In genomic region chr2:239871481-239872435, GRCh38 we compare ENCODE assay signal across 1 cellular context.
TF ChIP-seq lines count a peak whose summit lies in the region.

No MANE protein-coding gene starts in this region.

TF ChIP-seq in GM23338, 12 proteins besides CTCF, POLR2A, EP300 and RAD21 (continued from another document):
- TF ChIP-seq, protein P1, sequence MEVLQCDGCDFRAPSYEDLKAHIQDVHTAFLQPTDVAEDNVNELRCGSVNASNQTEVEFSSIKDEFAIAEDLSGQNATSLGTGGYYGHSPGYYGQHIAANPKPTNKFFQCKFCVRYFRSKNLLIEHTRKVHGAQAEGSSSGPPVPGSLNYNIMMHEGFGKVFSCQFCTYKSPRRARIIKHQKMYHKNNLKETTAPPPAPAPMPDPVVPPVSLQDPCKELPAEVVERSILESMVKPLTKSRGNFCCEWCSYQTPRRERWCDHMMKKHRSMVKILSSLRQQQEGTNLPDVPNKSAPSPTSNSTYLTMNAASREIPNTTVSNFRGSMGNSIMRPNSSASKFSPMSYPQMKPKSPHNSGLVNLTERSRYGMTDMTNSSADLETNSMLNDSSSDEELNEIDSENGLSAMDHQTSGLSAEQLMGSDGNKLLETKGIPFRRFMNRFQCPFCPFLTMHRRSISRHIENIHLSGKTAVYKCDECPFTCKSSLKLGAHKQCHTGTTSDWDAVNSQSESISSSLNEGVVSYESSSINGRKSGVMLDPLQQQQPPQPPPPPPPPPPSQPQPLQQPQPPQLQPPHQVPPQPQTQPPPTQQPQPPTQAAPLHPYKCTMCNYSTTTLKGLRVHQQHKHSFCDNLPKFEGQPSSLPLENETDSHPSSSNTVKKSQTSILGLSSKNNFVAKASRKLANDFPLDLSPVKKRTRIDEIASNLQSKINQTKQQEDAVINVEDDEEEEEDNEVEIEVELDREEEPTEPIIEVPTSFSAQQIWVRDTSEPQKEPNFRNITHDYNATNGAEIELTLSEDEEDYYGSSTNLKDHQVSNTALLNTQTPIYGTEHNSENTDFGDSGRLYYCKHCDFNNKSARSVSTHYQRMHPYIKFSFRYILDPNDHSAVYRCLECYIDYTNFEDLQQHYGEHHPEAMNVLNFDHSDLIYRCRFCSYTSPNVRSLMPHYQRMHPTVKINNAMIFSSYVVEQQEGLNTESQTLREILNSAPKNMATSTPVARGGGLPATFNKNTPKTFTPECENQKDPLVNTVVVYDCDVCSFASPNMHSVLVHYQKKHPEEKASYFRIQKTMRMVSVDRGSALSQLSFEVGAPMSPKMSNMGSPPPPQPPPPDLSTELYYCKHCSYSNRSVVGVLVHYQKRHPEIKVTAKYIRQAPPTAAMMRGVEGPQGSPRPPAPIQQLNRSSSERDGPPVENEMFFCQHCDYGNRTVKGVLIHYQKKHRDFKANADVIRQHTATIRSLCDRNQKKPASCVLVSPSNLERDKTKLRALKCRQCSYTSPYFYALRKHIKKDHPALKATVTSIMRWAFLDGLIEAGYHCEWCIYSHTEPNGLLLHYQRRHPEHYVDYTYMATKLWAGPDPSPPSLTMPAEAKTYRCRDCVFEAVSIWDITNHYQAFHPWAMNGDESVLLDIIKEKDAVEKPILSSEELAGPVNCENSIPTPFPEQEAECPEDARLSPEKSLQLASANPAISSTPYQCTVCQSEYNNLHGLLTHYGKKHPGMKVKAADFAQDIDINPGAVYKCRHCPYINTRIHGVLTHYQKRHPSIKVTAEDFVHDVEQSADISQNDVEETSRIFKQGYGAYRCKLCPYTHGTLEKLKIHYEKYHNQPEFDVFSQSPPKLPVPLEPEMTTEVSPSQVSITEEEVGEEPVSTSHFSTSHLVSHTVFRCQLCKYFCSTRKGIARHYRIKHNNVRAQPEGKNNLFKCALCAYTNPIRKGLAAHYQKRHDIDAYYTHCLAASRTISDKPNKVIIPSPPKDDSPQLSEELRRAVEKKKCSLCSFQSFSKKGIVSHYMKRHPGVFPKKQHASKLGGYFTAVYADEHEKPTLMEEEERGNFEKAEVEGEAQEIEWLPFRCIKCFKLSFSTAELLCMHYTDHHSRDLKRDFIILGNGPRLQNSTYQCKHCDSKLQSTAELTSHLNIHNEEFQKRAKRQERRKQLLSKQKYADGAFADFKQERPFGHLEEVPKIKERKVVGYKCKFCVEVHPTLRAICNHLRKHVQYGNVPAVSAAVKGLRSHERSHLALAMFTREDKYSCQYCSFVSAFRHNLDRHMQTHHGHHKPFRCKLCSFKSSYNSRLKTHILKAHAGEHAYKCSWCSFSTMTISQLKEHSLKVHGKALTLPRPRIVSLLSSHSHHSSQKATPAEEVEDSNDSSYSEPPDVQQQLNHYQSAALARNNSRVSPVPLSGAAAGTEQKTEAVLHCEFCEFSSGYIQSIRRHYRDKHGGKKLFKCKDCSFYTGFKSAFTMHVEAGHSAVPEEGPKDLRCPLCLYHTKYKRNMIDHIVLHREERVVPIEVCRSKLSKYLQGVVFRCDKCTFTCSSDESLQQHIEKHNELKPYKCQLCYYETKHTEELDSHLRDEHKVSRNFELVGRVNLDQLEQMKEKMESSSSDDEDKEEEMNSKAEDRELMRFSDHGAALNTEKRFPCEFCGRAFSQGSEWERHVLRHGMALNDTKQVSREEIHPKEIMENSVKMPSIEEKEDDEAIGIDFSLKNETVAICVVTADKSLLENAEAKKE (CRISPR knock-in tag; IDR thresholded peaks at IDR 0.05): no peak
- TF ChIP-seq EZH2phosphoT487 (IDR thresholded peaks at IDR 0.05; ENCODE audit: unreplicated experiment) (no peak), CREB1 (CRISPR knock-in tag; IDR thresholded peaks at IDR 0.05; ENCODE audit: low read depth) (no peak), STAT1 (IDR thresholded peaks at IDR 0.05; ENCODE audit: unreplicated experiment) (no peak), NANOG (IDR thresholded peaks at IDR 0.05; ENCODE audit: borderline replicate concordance) (no peak), EZH2 (IDR thresholded peaks at IDR 0.05; ENCODE audit: low read depth, unreplicated experiment) (no peak), ZNF331 (CRISPR knock-in tag; IDR thresholded peaks at IDR 0.05; ENCODE audit: low read depth) (no peak), REST (IDR thresholded peaks at IDR 0.05; ENCODE audit: unreplicated experiment) (no peak), POLR2AphosphoS5 (IDR thresholded peaks at IDR 0.05; ENCODE audit: low read depth) (no peak)
